In the genomic region with DNA sequence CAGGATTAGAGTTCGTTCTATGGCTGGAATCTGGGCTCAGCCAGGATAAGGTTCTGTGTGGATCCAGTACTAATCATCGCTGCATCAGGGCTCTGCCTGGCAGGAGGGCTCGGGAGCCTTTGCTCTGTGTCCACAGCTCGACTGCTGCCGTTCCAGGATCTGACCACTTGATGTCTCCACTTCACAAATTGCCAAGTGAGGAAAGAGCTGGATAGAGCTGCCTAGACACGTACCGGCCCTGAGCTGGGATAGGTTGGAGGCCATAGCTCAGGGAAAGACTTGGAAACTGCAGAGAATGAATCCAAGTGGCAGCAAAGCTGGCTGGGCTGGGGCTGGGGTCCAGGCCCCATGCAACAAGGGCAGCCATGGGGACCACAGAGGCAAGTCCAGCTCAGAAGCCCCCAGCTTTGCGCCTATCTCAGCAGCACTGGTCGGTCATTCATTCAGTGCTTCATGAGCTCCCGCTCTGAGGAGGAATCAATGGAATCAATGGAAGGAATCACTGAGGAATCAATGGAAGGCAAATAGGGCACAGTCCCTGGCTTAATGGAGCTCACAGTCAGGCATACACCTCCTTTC, we compare ENCODE assay signal across 8 cellular contexts. TPM values are rescaled to one million over a fixed set of nuclear protein-coding genes. Genes with fewer than 3 reads are reported as not detected.
DNase-seq lines count a peak whose midpoint lies in the region; ATAC-seq, FAIRE-seq and TF ChIP-seq lines count a peak whose summit lies in the region.

No MANE protein-coding gene starts in this region.

- DNase-seq in GDM1 (lab: John Stamatoyannopoulos, UW) (peak; percentile 81), HEK293T (ENCODE audit: extremely low spot score) (peak; percentile 88), NAMALWA (ENCODE audit: low spot score) (peak; percentile 91), SJSA1 (ENCODE audit: low read depth in 1 of 2, low spot score in 2 of 2) (peak; percentile 71 to 78), germinal center (ENCODE audit: low spot score) (peak; percentile 81), pancreas (peak; percentile 59 to 87 (median 74)), upper lobe of right lung (peak; percentile 83)
- peak; percentile 71 for DNase-seq in activated naive CD4-positive, alpha-beta T cell treated with Interleukin-2 at 50 U/mL for 16 hours

- H3K4me3 ChIP-seq in SJSA1 = no peak overlapping the region
- H3K4me3 ChIP-seq in pancreas = no peak overlapping the region
- H3K4me3 ChIP-seq in upper lobe of right lung = no peak overlapping the region

- POLR2A ChIA-PET in HEK293T (lab: Yijun Ruan, JAX) = interaction anchor here (0.7 to 2.0 kb wide), 5 partner anchors 19 to 40 kb away, joined by 3 to 7 read pairs (median 3); a partner anchor contains a TSS

- intact Hi-C loops in pancreas (cut with DNase I) = loop anchor here in 2 of 3 donors (5.0 to 10.0 kb wide), 2 partner anchors 102 to 104 kb away; no protein-coding TSS in a partner anchor
- intact Hi-C loops in upper lobe of right lung (cut with DNase I) = loop anchor here (10.0 kb wide), 1 partner anchor 104 kb away; no protein-coding TSS in a partner anchor

- no peak for FAIRE-seq in pancreas (lab: Jason Lieb, UNC)

- WGBS in pancreas, 2 donors = 30% methylated on average over 10 of the region's 10 CpGs

- CTCF ChIA-PET in HEK293T (lab: Yijun Ruan, JAX) = interaction anchor here (0.6 to 2.4 kb wide), 22 partner anchors 15 to 182 kb away, joined by 3 to 21 read pairs (median 4); no protein-coding TSS in a partner anchor

- H3K4me1 ChIP-seq in SJSA1 (replicated peaks) (peaks cover 13% of the 10 kb centered on the region), pancreas (no peaks in the 10 kb centered on the region), upper lobe of right lung (peaks cover 11% of the 10 kb centered on the region)

- H3K9me3 ChIP-seq in SJSA1 (replicated peaks) (no peaks in the 10 kb centered on the region), pancreas (no peaks in the 10 kb centered on the region), upper lobe of right lung (no peaks in the 10 kb centered on the region)

- H3K27me3 ChIP-seq in SJSA1 (replicated peaks) (no peaks in the 10 kb centered on the region), pancreas (no peaks in the 10 kb centered on the region), upper lobe of right lung (no peaks in the 10 kb centered on the region)

- H3K27ac ChIP-seq in SJSA1 = no peak overlapping the region
- H3K27ac ChIP-seq in pancreas = no peak overlapping the region
- H3K27ac ChIP-seq in upper lobe of right lung = no peak overlapping the region

- ATAC-seq in pancreas = peak; percentile 99 to 100 (median 99)
- peak; percentile 96 for ATAC-seq in upper lobe of right lung

- TF ChIP-seq CTCF in pancreas (IDR thresholded peaks at IDR 0.05) (peak; percentile 37 to 66 (median 62)), upper lobe of right lung (IDR thresholded peaks at IDR 0.05) (peak; percentile 81)

- H3K36me3 ChIP-seq in SJSA1 (no peaks in the 10 kb centered on the region), pancreas (no peaks in the 10 kb centered on the region), upper lobe of right lung (no peaks in the 10 kb centered on the region)

TF ChIP-seq in HEK293T, 16 proteins besides CTCF, POLR2A, EP300 and RAD21:
- TF ChIP-seq ZNF384 (IDR thresholded peaks at IDR 0.05) = no peak
- no peak for TF ChIP-seq SUZ12 (IDR thresholded peaks at IDR 0.05)
- no peak for TF ChIP-seq SP1 (IDR thresholded peaks at IDR 0.05)
- TF ChIP-seq L3MBTL2 (conservative IDR thresholded peaks at IDR 0.05) = no peak
- TF ChIP-seq LEF1 (IDR thresholded peaks at IDR 0.05; ENCODE audit: borderline replicate concordance) = no peak
- TF ChIP-seq TARDBP (IDR thresholded peaks at IDR 0.05) = no peak
- no peak for TF ChIP-seq FOXK2 (IDR thresholded peaks at IDR 0.05)
- no peak for TF ChIP-seq BHLHE40 (IDR thresholded peaks at IDR 0.05; ENCODE audit: borderline replicate concordance)

RNA-seq across cellular contexts. Expression of a gene that starts 38.0 kb away (rescaled TPM):
- total RNA-seq in SJSA1 (2014; rRNA removed; shearing (Covaris generic)) = 13.6 and 15.4 TPM in 2 replicates
- total RNA-seq in pancreas = 10 to 100 TPM in 5 of 6 donors, 1 to 10 TPM in 1; 9.6 to 25.6 (median 17.0) TPM
- polyA plus RNA-seq in pancreas = 10 to 100 TPM in 1 of 2 donors, 1 to 10 TPM in 1; 10.0 to 16.2 TPM
- total RNA-seq in upper lobe of right lung = 67.6 TPM
